Comparison of ENCODE assay signal across 15 cellular contexts in the genomic region with DNA sequence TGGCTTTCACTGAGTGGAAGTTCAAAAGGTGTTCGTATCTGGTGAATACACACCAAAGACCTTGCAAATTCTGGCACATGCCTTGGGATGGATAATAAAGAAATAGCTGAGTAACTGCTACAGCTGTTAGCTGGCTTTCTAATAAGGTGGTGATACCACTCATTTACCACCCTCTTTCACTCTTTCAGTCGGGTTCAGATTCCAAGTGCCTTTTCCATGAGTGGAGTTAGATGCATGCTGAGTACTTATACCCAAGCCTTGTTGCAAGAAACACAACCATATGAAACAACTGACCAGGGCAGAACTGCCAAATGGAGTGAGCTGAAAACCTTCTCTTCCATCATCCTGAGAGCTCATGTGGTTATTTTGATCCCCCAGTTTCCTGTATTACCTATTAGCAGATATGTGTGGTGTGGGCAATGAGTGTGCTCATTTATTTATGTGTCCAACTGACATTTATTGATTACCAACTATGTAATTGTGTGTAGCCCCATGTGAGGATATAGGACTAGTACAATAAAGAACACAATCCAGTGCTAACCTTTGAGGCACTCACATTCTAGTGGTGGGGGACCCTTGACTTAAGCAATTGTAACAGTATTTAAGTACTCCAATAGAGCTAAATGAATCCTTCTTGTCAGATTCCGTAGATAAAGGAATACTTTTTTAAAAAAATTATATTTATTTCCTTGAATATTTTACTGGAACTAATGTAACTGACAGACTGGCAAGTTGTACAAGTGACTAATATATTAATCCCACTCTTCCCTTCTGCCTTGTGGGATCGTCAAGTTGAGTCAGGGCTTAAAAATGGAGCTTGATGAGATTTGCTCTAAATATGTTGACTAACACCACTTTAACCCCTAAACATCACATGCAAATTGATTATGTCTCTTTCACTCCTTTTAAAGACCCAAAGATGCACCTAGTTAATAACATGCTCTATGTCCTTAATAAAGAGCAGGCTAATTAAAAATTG.
DNase-seq lines count a peak whose midpoint lies in the region; ATAC-seq and TF ChIP-seq lines count a peak whose summit lies in the region.
"Had no signal": no experiment of that assay in that cellular context is flagged by ENCODE, and none has a peak within 500 bp of the region (broad histone marks: within the 10 kb centered on the region; RNA-seq: fewer than 3 reads in every experiment).

No MANE protein-coding gene starts in this region.

- H3K27me3 Mint-ChIP-seq in T-cell: no peaks in the 10 kb centered on the region
- no peaks in the 10 kb centered on the region for H3K27me3 Mint-ChIP-seq in activated CD8-positive, alpha-beta memory T cell treated with anti-CD3 and anti-CD28 coated beads, Interleukin-2, amount 10 ng/mL, durations not matched to agents 7 days and 5 days

- H3K9me3 Mint-ChIP-seq in T-cell: peaks cover 0 to 3% (median 0%) of the 10 kb centered on the region in 3 donors
- H3K9me3 Mint-ChIP-seq in activated CD8-positive, alpha-beta memory T cell treated with anti-CD3 and anti-CD28 coated beads, Interleukin-2, amount 10 ng/mL, durations not matched to agents 7 days and 5 days (ENCODE audit: low read depth): peaks cover 2% of the 10 kb centered on the region

- H3K4me1 ChIP-seq in PC-3 (ENCODE audit: insufficient read depth, low read length): peaks cover 77% of the 10 kb centered on the region
- H3K4me1 ChIP-seq in esophagus (ENCODE audit: control insufficient read depth in 2 of 2, insufficient read depth in 2 of 2, low read length in 1 of 2): peaks cover 3 to 13% of the 10 kb centered on the region in 2 donors
- H3K4me1 ChIP-seq in trophoblast cell (ENCODE audit: control insufficient read depth in 1 of 2, insufficient read depth in 2 of 2, low read length in 2 of 2): no peaks in the 10 kb centered on the region

- TF ChIP-seq CTCF in PC-3 (conservative IDR thresholded peaks at IDR 0.05; ENCODE audit: low read depth, low read length): no peak

- no peak overlapping the region for H3K4me3 ChIP-seq in PC-3 (ENCODE audit: low read length)
- H3K4me3 ChIP-seq in esophagus (ENCODE audit: low read depth in 1 of 2, low read length in 2 of 2): no peak overlapping the region
- H3K4me3 ChIP-seq in trophoblast cell (ENCODE audit: low read depth, low read length): no peak overlapping the region
- H3K4me3 ChIP-seq: PC-9 had no signal

- no peak overlapping the region for H2AK5ac ChIP-seq in trophoblast cell (ENCODE audit: low read length)

- POLR2A ChIA-PET in PC-3 (lab: Charles Lee; ENCODE audit: unreplicated experiment): interaction anchor here (0.5 to 1.1 kb wide), 8 partner anchors 19 to 1527 kb away, joined by 3 to 7 read pairs (median 4); no protein-coding TSS in a partner anchor
- POLR2A ChIA-PET in T-cell (lab: Charles Lee): interaction anchor here (0.6 to 0.7 kb wide), 7 partner anchors 11 to 612 kb away, joined by 3 to 10 read pairs (median 4); no protein-coding TSS in a partner anchor

- H3F3A ChIP-seq in PC-3 (ENCODE audit: low read length, unreplicated experiment): peaks cover 24% of the 10 kb centered on the region

- no peak overlapping the region for H3K4ac ChIP-seq in trophoblast cell (ENCODE audit: low read depth, low read length)

- peak overlapping the region in 1 of 2 donors; percentile 17 for H3K27ac Mint-ChIP-seq in T-cell
- H3K27ac Mint-ChIP-seq in activated CD8-positive, alpha-beta memory T cell treated with anti-CD3 and anti-CD28 coated beads, Interleukin-2, amount 10 ng/mL, durations not matched to agents 7 days and 5 days: no peak overlapping the region

- intact Hi-C loops in PC-3 (cut with micrococcal nuclease): loop anchor here (1.0 to 10.0 kb wide), 3 partner anchors 87 to 551 kb away; no protein-coding TSS in a partner anchor

- H3K79me1 ChIP-seq in trophoblast cell (ENCODE audit: low read length): peaks cover 4% of the 10 kb centered on the region

- H4K20me1 ChIP-seq in PC-3 (ENCODE audit: low read length): no peaks in the 10 kb centered on the region

- no TSS peak for BruUV-seq in PC-3 (replicated peaks; lab: Mats Ljungman, UMichigan)

- no peak overlapping the region for H4K8ac ChIP-seq in trophoblast cell (ENCODE audit: low read depth, low read length)

- H2AFZ ChIP-seq in PC-3 (ENCODE audit: low read length) (0 out of 2 replicates have a peak overlapping the region, but pooled peaks have one; percentile 1), trophoblast cell (ENCODE audit: insufficient read depth, low read length, poor library complexity) (no peak overlapping the region)
- H2AFZ ChIP-seq: PC-9 had no signal

- no peaks in the 10 kb centered on the region for H3K9me3 ChIP-seq in PC-3 (ENCODE audit: low read length)
- H3K9me3 ChIP-seq in esophagus (ENCODE audit: control insufficient read depth in 2 of 2, insufficient read depth in 1 of 2, low read depth in 1 of 2, low read length in 1 of 2): no peaks in the 10 kb centered on the region
- H3K9me3 ChIP-seq in trophoblast cell (ENCODE audit: insufficient read depth, low read depth, low read length): no peaks in the 10 kb centered on the region
- H3K9me3 ChIP-seq: neutrophil had no signal

- H3K4me1 Mint-ChIP-seq in T-cell: peaks cover 46 to 89% (median 86%) of the 10 kb centered on the region in 3 donors
- H3K4me1 Mint-ChIP-seq in activated CD8-positive, alpha-beta memory T cell treated with anti-CD3 and anti-CD28 coated beads, Interleukin-2, amount 10 ng/mL, durations not matched to agents 7 days and 5 days: peaks cover 52% of the 10 kb centered on the region

- H2BK12ac ChIP-seq in trophoblast cell (ENCODE audit: low read length): no peak overlapping the region

- peak overlapping the region; percentile 14 for H4K91ac ChIP-seq in trophoblast cell (ENCODE audit: low read depth, low read length)

- WGBS in esophagus, 2 donors: 45 to 64% methylated on average over 4 of the region's 4 CpGs
- no CpG with 5 or more reads among the region's 4 CpGs for WGBS in trophoblast cell (ENCODE audit: extremely low coverage, insufficient coverage, insufficient read length)

- H3K4me2 ChIP-seq in PC-3 (ENCODE audit: low read length): peak overlapping the region; percentile 46
- no peak overlapping the region for H3K4me2 ChIP-seq in trophoblast cell (ENCODE audit: low read length)
- H3K4me2 ChIP-seq: KMS-11, PC-9 had no signal

- no peak overlapping the region for H3K18ac ChIP-seq in trophoblast cell (ENCODE audit: low read length)

- no peaks in the 10 kb centered on the region for H3K27me3 ChIP-seq in PC-3 (ENCODE audit: low read length)
- no peaks in the 10 kb centered on the region for H3K27me3 ChIP-seq in esophagus (ENCODE audit: control insufficient read depth in 1 of 2, insufficient read depth in 2 of 2, low read length in 2 of 2)
- H3K27me3 ChIP-seq in trophoblast cell (ENCODE audit: insufficient read depth, low read length): no peaks in the 10 kb centered on the region
- H3K27me3 ChIP-seq: brain microvascular endothelial cell, neutrophil had no signal

- H3K4me3 Mint-ChIP-seq in T-cell: no peak overlapping the region
- no peak overlapping the region for H3K4me3 Mint-ChIP-seq in activated CD8-positive, alpha-beta memory T cell treated with anti-CD3 and anti-CD28 coated beads, Interleukin-2, amount 10 ng/mL, durations not matched to agents 7 days and 5 days

- H3K9ac ChIP-seq in PC-3 (ENCODE audit: low read length): peak overlapping the region; percentile 26
- H3K9ac ChIP-seq in trophoblast cell (ENCODE audit: low read length): no peak overlapping the region
- H3K9ac ChIP-seq: KMS-11 had no signal

- no peak overlapping the region for H4K12ac ChIP-seq in trophoblast cell (ENCODE audit: low read depth, low read length)

- no peak overlapping the region for H3K14ac ChIP-seq in trophoblast cell (ENCODE audit: low read length)

- peak overlapping the region; percentile 70 for H3K23ac ChIP-seq in trophoblast cell (ENCODE audit: low read length)

- peak; percentile 94 for DNase-seq in ELR (ENCODE audit: low read depth)
- peak; percentile 99 for DNase-seq in PC-3
- DNase-seq in trophoblast cell: peak in 1 of 2 donors; percentile 43
- DNase-seq in T-cell: no peak
- no peak for DNase-seq in activated CD8-positive, alpha-beta memory T cell treated with anti-CD3 and anti-CD28 coated beads, Interleukin-2, amount 10 ng/mL, durations not matched to agents 7 days and 5 days
- DNase-seq: activated CD8-positive, alpha-beta memory T cell treated with anti-CD3 and anti-CD28 coated beads, Interleukin-2, amount 50 U/mL, for 48 hours; brain microvascular endothelial cell; left colon; NCI-H2171 treated with DMSO at 0.1 percent for 48 hours; stimulated activated naive CD4-positive, alpha-beta T cell treated with Interleukin-2 at 50 U/mL for 16 hours had no signal

- peaks cover 50% of the 10 kb centered on the region for H3K36me3 Mint-ChIP-seq in T-cell
- peaks cover 51% of the 10 kb centered on the region for H3K36me3 Mint-ChIP-seq in activated CD8-positive, alpha-beta memory T cell treated with anti-CD3 and anti-CD28 coated beads, Interleukin-2, amount 10 ng/mL, durations not matched to agents 7 days and 5 days

- H3K9me2 ChIP-seq in PC-3 (replicated peaks; ENCODE audit: low read length): no peaks in the 10 kb centered on the region

- peak overlapping the region; percentile 86 for H3K27ac ChIP-seq in PC-3 (ENCODE audit: low read length)
- peak overlapping the region; percentile 63 to 66 for H3K27ac ChIP-seq in esophagus (ENCODE audit: low read depth in 2 of 2, low read length in 1 of 2)
- no peak overlapping the region for H3K27ac ChIP-seq in trophoblast cell (ENCODE audit: low read depth, low read length)
- H3K27ac ChIP-seq: brain microvascular endothelial cell, KMS-11, neutrophil, PC-9 had no signal

- ATAC-seq in PC-3 (peak; percentile 37), T-cell (replicated peaks in 1 of 4) (no peak), GM19023 (IDR thresholded peaks at IDR 0.05; ENCODE audit: unreplicated experiment) (no peak)
- ATAC-seq in activated CD8-positive, alpha-beta memory T cell treated with anti-CD3 and anti-CD28 coated beads, Interleukin-2, amount 10 ng/mL, durations not matched to agents 7 days and 5 days: no peak
- ATAC-seq: left colon had no signal

- CTCF ChIA-PET in PC-3 (lab: Charles Lee) (interaction anchor here (0.6 to 1.9 kb wide), 11 partner anchors 12 to 1278 kb away, joined by 3 to 9 read pairs (median 6); no protein-coding TSS in a partner anchor), T-cell (lab: Charles Lee) (interaction anchor here (0.5 to 2.0 kb wide), 12 partner anchors 7 to 1658 kb away, joined by 3 to 12 read pairs (median 5); no protein-coding TSS in a partner anchor)
- CTCF ChIA-PET in activated CD8-positive, alpha-beta memory T cell treated with anti-CD3 and anti-CD28 coated beads, Interleukin-2, amount 10 ng/mL, durations not matched to agents 7 days and 5 days (lab: Charles Lee): interaction anchor here (0.6 to 3.4 kb wide), 7 partner anchors 11 to 1071 kb away, joined by 3 to 27 read pairs (median 4); no protein-coding TSS in a partner anchor

- no peaks in the 10 kb centered on the region for H3K36me3 ChIP-seq in PC-3 (ENCODE audit: low read depth, low read length)
- no peaks in the 10 kb centered on the region for H3K36me3 ChIP-seq in esophagus (ENCODE audit: control insufficient read depth in 2 of 2, insufficient read depth in 2 of 2, low read length in 1 of 2)
- no peaks in the 10 kb centered on the region for H3K36me3 ChIP-seq in trophoblast cell (ENCODE audit: control insufficient read depth in 1 of 2, insufficient read depth in 2 of 2, low read length in 2 of 2)
- H3K36me3 ChIP-seq: brain microvascular endothelial cell, neutrophil had no signal

- H2BK120ac ChIP-seq in trophoblast cell (ENCODE audit: insufficient read depth, low read length, poor library complexity): no peak overlapping the region

- H2BK5ac ChIP-seq in trophoblast cell (ENCODE audit: low read depth, low read length, poor library complexity): no peak overlapping the region

- H3K79me2 ChIP-seq in PC-3 (ENCODE audit: low read length): peaks cover 4% of the 10 kb centered on the region; the same call in 1 of the 2 replicates
- H3K79me2 ChIP-seq in trophoblast cell (ENCODE audit: control insufficient read depth, insufficient read depth, low read length, poor library complexity): peaks cover 2% of the 10 kb centered on the region

Comparison
In these comparisons a context has a peak if more than half of its experiments do, and no peak if none do; other contexts are left out.
1. DNase-seq: peak in ELR (single experiment) and PC-3 (single experiment); none in T-cell (0 of 34) and activated CD8-positive, alpha-beta memory T cell treated with anti-CD3 and anti-CD28 coated beads, Interleukin-2, amount 10 ng/mL, durations not matched to agents 7 days and 5 days (single experiment).